Comparison of ENCODE assay signal across 8 cellular contexts in genomic region chr15:50051811-50052419, GRCh38.
A peak's percentile ranks its signal among the peaks of the same experiment; 100 is the strongest.
DNase-seq lines count a peak whose midpoint lies in the region; ATAC-seq and TF ChIP-seq lines count a peak whose summit lies in the region.

No MANE protein-coding gene starts in this region.

- CTCF ChIA-PET in HEK293T (lab: Yijun Ruan, JAX), result interaction anchor here (0.7 to 0.8 kb wide), 2 partner anchors 42 to 58 kb away, joined by 3 to 4 read pairs; no protein-coding TSS in a partner anchor
- CTCF ChIA-PET in PC-3 (lab: Charles Lee), result interaction anchor here (0.6 to 1.3 kb wide), 8 partner anchors 66 to 1088 kb away, joined by 3 to 6 read pairs (median 4); partner anchors contain the start of genes FGF7 and SHC4

- no peaks in the 10 kb centered on the region for H3K9me3 ChIP-seq in PC-3 (ENCODE audit: low read length)
- no peaks in the 10 kb centered on the region for H3K9me3 ChIP-seq in lower lobe of right lung
- H3K9me3 ChIP-seq in upper lobe of right lung, result no peaks in the 10 kb centered on the region

- ATAC-seq in PC-3 (peak; percentile 97), lower lobe of right lung (peak; percentile 64 to 77), upper lobe of right lung (peak; percentile 78), GM18867 (IDR thresholded peaks at IDR 0.05; ENCODE audit: unreplicated experiment) (no peak), HG03039 (IDR thresholded peaks at IDR 0.05; ENCODE audit: unreplicated experiment) (no peak)

- intact Hi-C loops in PC-3 (cut with micrococcal nuclease), result loop anchor here (1.0 to 5.0 kb wide), 8 partner anchors 49 to 815 kb away; partner anchors contain the start of genes DTWD1, FAM227B and FGF7
- intact Hi-C loops in lower lobe of right lung (cut with DNase I), result no loop called here
- intact Hi-C loops in upper lobe of right lung (cut with DNase I), result no loop called here

- H3K4me3 ChIP-seq in PC-3 (ENCODE audit: low read length), result no peak overlapping the region
- no peak overlapping the region for H3K4me3 ChIP-seq in lower lobe of right lung
- no peak overlapping the region for H3K4me3 ChIP-seq in upper lobe of right lung

- H3K4me2 ChIP-seq in PC-3 (ENCODE audit: low read length), result peak overlapping the region; percentile 59

- no peaks in the 10 kb centered on the region for H3K9me2 ChIP-seq in PC-3 (replicated peaks; ENCODE audit: low read length)

- peaks cover 20% of the 10 kb centered on the region for H3K4me1 ChIP-seq in PC-3 (ENCODE audit: insufficient read depth, low read length)
- H3K4me1 ChIP-seq in lower lobe of right lung, result peaks cover 12% of the 10 kb centered on the region
- no peaks in the 10 kb centered on the region for H3K4me1 ChIP-seq in upper lobe of right lung

- POLR2A ChIA-PET in HEK293T (lab: Yijun Ruan, JAX) (no interaction called here), PC-3 (lab: Charles Lee; ENCODE audit: unreplicated experiment) (no interaction called here)

- peak overlapping the region; percentile 54 for H3K9ac ChIP-seq in PC-3 (ENCODE audit: low read length)

- BruUV-seq in PC-3 (replicated peaks; lab: Mats Ljungman, UMichigan), result no TSS peak

- TF ChIP-seq CTCF in PC-3 (conservative IDR thresholded peaks at IDR 0.05; ENCODE audit: low read depth, low read length) (peak; percentile 89), lower lobe of right lung (IDR thresholded peaks at IDR 0.05) (peak; percentile 55), upper lobe of right lung (IDR thresholded peaks at IDR 0.05) (peak; percentile 58)

- H3K79me2 ChIP-seq in PC-3 (ENCODE audit: low read length), result no peaks in the 10 kb centered on the region

- H3K27me3 ChIP-seq in PC-3 (ENCODE audit: low read length) (no peaks in the 10 kb centered on the region), lower lobe of right lung (ENCODE audit: low read depth) (no peaks in the 10 kb centered on the region), upper lobe of right lung (no peaks in the 10 kb centered on the region)

- no peaks in the 10 kb centered on the region for H3K36me3 ChIP-seq in PC-3 (ENCODE audit: low read depth, low read length)
- H3K36me3 ChIP-seq in lower lobe of right lung, result no peaks in the 10 kb centered on the region
- H3K36me3 ChIP-seq in upper lobe of right lung, result no peaks in the 10 kb centered on the region

- H2AFZ ChIP-seq in PC-3 (ENCODE audit: low read length), result peak overlapping the region; percentile 73

- H3K27ac ChIP-seq in PC-3 (ENCODE audit: low read length), result peak overlapping the region; percentile 89
- no peak overlapping the region for H3K27ac ChIP-seq in lower lobe of right lung
- no peak overlapping the region for H3K27ac ChIP-seq in upper lobe of right lung

- peak; percentile 43 for DNase-seq in DMS114 treated with DMSO at 0.1 percent for 48 hours (lab: John Stamatoyannopoulos, UW; ENCODE audit: unreplicated experiment)
- DNase-seq in HEK293T (ENCODE audit: extremely low spot score), result peak; percentile 15
- DNase-seq in PC-3, result peak; percentile 87
- peak; percentile 58 for DNase-seq in dermis blood vessel endothelial cell
- no peak for DNase-seq in lower lobe of right lung
- no peak for DNase-seq in upper lobe of right lung

- no peaks in the 10 kb centered on the region for H4K20me1 ChIP-seq in PC-3 (ENCODE audit: low read length)

- H3F3A ChIP-seq in PC-3 (ENCODE audit: low read length, unreplicated experiment), result no peaks in the 10 kb centered on the region

TF ChIP-seq in HEK293T, 16 proteins besides CTCF, POLR2A, EP300 and RAD21:
- no peak for TF ChIP-seq NFRKB (IDR thresholded peaks at IDR 0.05)
- no peak for TF ChIP-seq ELF4 (IDR thresholded peaks at IDR 0.05)
- no peak for TF ChIP-seq TARDBP (IDR thresholded peaks at IDR 0.05)
- TF ChIP-seq FOXM1 (IDR thresholded peaks at IDR 0.05; ENCODE audit: borderline replicate concordance), result no peak
- TF ChIP-seq CTBP1 (IDR thresholded peaks at IDR 0.05; ENCODE audit: borderline replicate concordance), result no peak
- TF ChIP-seq FOXK2 (IDR thresholded peaks at IDR 0.05), result no peak
- no peak for TF ChIP-seq PKNOX1 (IDR thresholded peaks at IDR 0.05)
- no peak for TF ChIP-seq SP1 (IDR thresholded peaks at IDR 0.05)
- no peak for TF ChIP-seq SUZ12 (IDR thresholded peaks at IDR 0.05)
- TF ChIP-seq HDGF (IDR thresholded peaks at IDR 0.05; ENCODE audit: borderline replicate concordance), result no peak
- no peak for TF ChIP-seq L3MBTL2 (conservative IDR thresholded peaks at IDR 0.05)
- TF ChIP-seq ARNT (IDR thresholded peaks at IDR 0.05), result no peak
- no peak for TF ChIP-seq LEF1 (IDR thresholded peaks at IDR 0.05; ENCODE audit: borderline replicate concordance)
TF ChIP-seq in HEK293T: peak in this region for 0.

Comparison
In these comparisons a context has a peak if more than half of its experiments do, and no peak if none do; other contexts are left out.
1. DNase-seq: peak in DMS114 treated with DMSO at 0.1 percent for 48 hours (single experiment), HEK293T (single experiment), PC-3 (single experiment) and dermis blood vessel endothelial cell (single experiment); none in lower lobe of right lung (single experiment) and upper lobe of right lung (single experiment).
2. ATAC-seq: peak in PC-3 (single experiment), lower lobe of right lung (2 of 2) and upper lobe of right lung (single experiment); none in GM18867 (single experiment) and HG03039 (single experiment).
3. Peak in every context shown above with its lines, with median percentiles within 50 percentile points of each other: CTCF ChIP-seq.